ENCODE assay signal across 16 cellular contexts in the genomic region with DNA sequence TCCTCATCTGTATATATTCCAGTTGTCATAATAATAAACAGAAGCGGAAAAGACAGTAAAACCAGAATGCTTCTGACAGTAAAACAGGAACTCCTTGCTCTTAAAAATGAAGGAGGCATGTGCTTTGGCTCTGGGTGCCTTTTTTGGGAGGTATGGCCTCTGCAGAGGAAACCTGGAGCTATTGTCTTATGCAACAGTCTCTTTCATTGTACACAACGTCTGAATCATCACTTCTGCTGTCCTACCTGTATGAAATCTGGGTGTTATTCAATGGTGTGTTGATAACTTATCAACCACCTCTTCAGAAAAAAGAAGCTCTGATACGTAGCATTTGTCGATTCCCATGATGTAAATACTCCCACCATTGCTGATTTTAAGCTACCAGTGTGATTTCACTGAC.
DNase-seq lines count a peak whose midpoint lies in the region; ATAC-seq, FAIRE-seq and TF ChIP-seq lines count a peak whose summit lies in the region.
"Had no signal": no experiment of that assay in that cellular context is flagged by ENCODE, and none has a peak within 500 bp of the region (broad histone marks: within the 10 kb centered on the region; RNA-seq: fewer than 3 reads in every experiment).

No MANE protein-coding gene starts in this region.

- peaks cover 4% of the 10 kb centered on the region for H3K27me3 ChIP-seq in mammary epithelial cell (ENCODE audit: insufficient read depth, low read length)
- H3K27me3 ChIP-seq in keratinocyte (ENCODE audit: control insufficient read depth, extremely low read depth, insufficient read depth, low read length) = peaks cover 6% of the 10 kb centered on the region
- H3K27me3 ChIP-seq: BLaER1 had no signal

- no peak overlapping the region for H3K4me3 ChIP-seq in mammary epithelial cell (replicated peaks in 1 of 3; ENCODE audit: insufficient read depth in 1 of 3, low read depth in 2 of 3, low read length in 3 of 3)
- no peak overlapping the region for H3K4me3 ChIP-seq in keratinocyte (ENCODE audit: control insufficient read depth in 2 of 3, extremely low read depth in 1 of 3, insufficient read depth in 2 of 3, low read depth in 1 of 3, low read length in 3 of 3)
- H3K4me3 ChIP-seq: BLaER1, GM23248 had no signal

- H3K27ac ChIP-seq in RWPE1 (no peak overlapping the region), mammary epithelial cell (ENCODE audit: insufficient read depth, low read depth, low read length) (no peak overlapping the region), keratinocyte (ENCODE audit: control insufficient read depth, insufficient read depth, low read length) (no peak overlapping the region)
- H3K27ac ChIP-seq: 22Rv1, BLaER1, GM23248 had no signal

- dilution Hi-C loops in mammary epithelial cell (cut with HindIII; ENCODE audit: low sequenced_read_pairs) (loop anchor here (10.0 kb wide), 1 partner anchor 135 kb away; no protein-coding TSS in a partner anchor), keratinocyte (cut with MboI; ENCODE audit: extremely low pct_ligation_motif_present, low sequenced_read_pairs) (no loop called here)

- DNase-seq in NOMO-1 treated with DMSO at 0.1 percent for 48 hours (lab: John Stamatoyannopoulos, UW; ENCODE audit: unreplicated experiment) = peak; percentile 22
- DNase-seq in NOMO-1 treated with dmso at 0.1 percent for 144 hours (lab: John Stamatoyannopoulos, UW; ENCODE audit: unreplicated experiment) = no peak
- DNase-seq in RWPE1 (ENCODE audit: low spot score) = peak; percentile 41
- peak; percentile 63 for DNase-seq in mammary epithelial cell
- DNase-seq in keratinocyte (ENCODE audit: low read depth, low spot score) = no peak
- DNase-seq in KBM-7 = no peak
- DNase-seq in NCI-H1048 (lab: John Stamatoyannopoulos, UW) = no peak
- DNase-seq: DMS53, GF-D8, GM23248 had no signal

- H2AFZ ChIP-seq in mammary epithelial cell (ENCODE audit: low read depth, low read length) (no peak overlapping the region), keratinocyte (ENCODE audit: control insufficient read depth, low read length) (no peak overlapping the region)
- H2AFZ ChIP-seq: GM23248 had no signal

- no peaks in the 10 kb centered on the region for H3K9me1 ChIP-seq in keratinocyte (ENCODE audit: control insufficient read depth, extremely low read depth, insufficient read depth, low read length)

- WGBS in mammary epithelial cell (ENCODE audit: low coverage, missing lambda C conversion rate) = 33% methylated on average over 4 of the region's 4 CpGs

- TF ChIP-seq CTCF in RWPE1 (conservative IDR thresholded peaks at IDR 0.05; ENCODE audit: low read depth) = no peak
- TF ChIP-seq CTCF in mammary epithelial cell (conservative IDR thresholded peaks at IDR 0.05 in 1 of 2, IDR thresholded peaks at IDR 0.05 in 1 of 2; ENCODE audit: extremely low read depth in 1 of 2, insufficient read depth in 1 of 2, low read depth in 1 of 2, low read length in 2 of 2) = no peak
- TF ChIP-seq CTCF in keratinocyte (optimal IDR thresholded peaks at IDR 0.05 in 1 of 3, IDR thresholded peaks at IDR 0.05 in 1 of 3, conservative IDR thresholded peaks at IDR 0.05 in 1 of 3; ENCODE audit: extremely low read depth in 1 of 3, insufficient read depth in 2 of 3, low read length in 3 of 3) = no peak

- H3K9me3 ChIP-seq in mammary epithelial cell (replicated peaks; ENCODE audit: insufficient read depth, low read length) = no peaks in the 10 kb centered on the region
- no peaks in the 10 kb centered on the region for H3K9me3 ChIP-seq in keratinocyte (ENCODE audit: control insufficient read depth, low read depth, low read length)
- H3K9me3 ChIP-seq: BLaER1 had no signal

- FAIRE-seq in keratinocyte (lab: Jason Lieb, UNC) = peak; percentile 93
- FAIRE-seq: GM19239, H54 had no signal

- H3K79me2 ChIP-seq in mammary epithelial cell (ENCODE audit: insufficient read depth, low read length) (no peaks in the 10 kb centered on the region), keratinocyte (ENCODE audit: control insufficient read depth, insufficient read depth, low read length) (no peaks in the 10 kb centered on the region)

- H3K36me3 ChIP-seq in mammary epithelial cell (ENCODE audit: insufficient read depth, low read length) = no peaks in the 10 kb centered on the region
- H3K36me3 ChIP-seq in keratinocyte (ENCODE audit: control insufficient read depth in 2 of 2, extremely low read depth in 1 of 2, insufficient read depth in 2 of 2, low read length in 2 of 2) = no peaks in the 10 kb centered on the region
- H3K36me3 ChIP-seq: BLaER1 had no signal

- H3K4me1 ChIP-seq in mammary epithelial cell (ENCODE audit: insufficient read depth, low read length) = peaks cover 8% of the 10 kb centered on the region
- H3K4me1 ChIP-seq in keratinocyte (ENCODE audit: control insufficient read depth, extremely low read depth, insufficient read depth, low read length) = peaks cover 17% of the 10 kb centered on the region
- H3K4me1 ChIP-seq: BLaER1 had no signal

- H4K20me1 ChIP-seq in mammary epithelial cell (ENCODE audit: insufficient read depth, low read length) = no peaks in the 10 kb centered on the region
- no peaks in the 10 kb centered on the region for H4K20me1 ChIP-seq in keratinocyte (ENCODE audit: control insufficient read depth, extremely low read depth, insufficient read depth, low read length)
- H4K20me1 ChIP-seq: BLaER1 had no signal

- in situ Hi-C loops in mammary epithelial cell (cut with MboI; ENCODE audit: low sequenced_read_pairs in 2 of 2) (loop anchor here in 1 of 2 donors (25.0 kb wide), 1 partner anchor 243 kb away; no protein-coding TSS in a partner anchor), KBM-7 (cut with MboI; ENCODE audit: low pct_unique_long_range_greater_than_20kb, low sequenced_read_pairs) (no loop called here)

- no peak for ATAC-seq in HG03565 (IDR thresholded peaks at IDR 0.05; ENCODE audit: unreplicated experiment)
- ATAC-seq: HCT116 had no signal

- CTCF ChIA-PET in RWPE1 (lab: Yijun Ruan, JAX) = no interaction called here
- CTCF ChIA-PET in mammary epithelial cell (lab: Charles Lee; ENCODE audit: low non-redundant PET) = interaction anchor here (0.6 to 0.9 kb wide), 3 partner anchors 29 to 429 kb away, joined by 3 to 5 read pairs (median 5); no protein-coding TSS in a partner anchor

- intact Hi-C loops in mammary epithelial cell (cut with micrococcal nuclease) = no loop called here

- BruUV-seq in mammary epithelial cell (replicated peaks; lab: Mats Ljungman, UMichigan) = no TSS peak

- POLR2A ChIA-PET in RWPE1 (lab: Yijun Ruan, JAX; ENCODE audit: low non-redundant PET) = no interaction called here

- H3K9ac ChIP-seq in mammary epithelial cell (ENCODE audit: insufficient read depth, low read length) (no peak overlapping the region), keratinocyte (ENCODE audit: control insufficient read depth, extremely low read depth, insufficient read depth, low read length) (no peak overlapping the region)
- H3K9ac ChIP-seq: BLaER1, GM23248 had no signal

- H3K4me2 ChIP-seq in mammary epithelial cell (ENCODE audit: insufficient read depth, low read depth, low read length) (no peak overlapping the region), keratinocyte (ENCODE audit: control insufficient read depth, extremely low read depth, insufficient read depth, low read depth, low read length) (peak overlapping the region; percentile 25)
- H3K4me2 ChIP-seq: BLaER1 had no signal

Comparison
In these comparisons a context has a peak if more than half of its experiments do, and no peak if none do; other contexts are left out.
1. DNase-seq: peak in NOMO-1 treated with DMSO at 0.1 percent for 48 hours (single experiment), RWPE1 (single experiment) and mammary epithelial cell (single experiment); none in NOMO-1 treated with dmso at 0.1 percent for 144 hours (single experiment), keratinocyte (single experiment), KBM-7 (single experiment) and NCI-H1048 (single experiment).